12 cellular contexts compared by ENCODE assay signal in the genomic region with DNA sequence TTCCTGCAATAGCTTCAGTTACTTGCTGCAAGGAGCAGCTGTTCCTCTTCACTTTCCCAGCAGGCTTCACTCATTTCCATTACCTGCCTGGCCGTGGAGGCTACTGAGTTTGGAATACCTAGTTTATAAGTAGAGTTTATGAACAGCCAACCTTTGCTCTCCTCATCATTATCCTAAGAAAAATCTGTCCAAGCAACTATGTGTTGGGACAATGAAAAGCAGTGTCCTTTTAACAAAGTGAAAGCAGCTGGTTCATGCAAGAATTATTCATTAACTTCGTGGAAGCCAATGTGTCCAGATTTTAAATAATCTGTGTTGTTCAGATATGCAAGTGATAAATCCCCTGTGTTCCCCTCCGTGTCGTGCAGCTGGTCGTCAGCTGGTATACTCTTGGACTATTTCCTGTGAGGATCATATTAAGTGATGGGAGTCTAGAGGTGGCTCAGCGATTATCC. TPM values are rescaled to one million over a fixed set of nuclear protein-coding genes. Genes with fewer than 3 reads are reported as not detected.
A peak's percentile ranks its signal among the peaks of the same experiment; 100 is the strongest.
DNase-seq lines count a peak whose midpoint lies in the region; ATAC-seq and TF ChIP-seq lines count a peak whose summit lies in the region.
"Had no signal": no experiment of that assay in that cellular context is flagged by ENCODE, and none has a peak within 500 bp of the region (broad histone marks: within the 10 kb centered on the region; RNA-seq: fewer than 3 reads in every experiment).

No MANE protein-coding gene starts in this region.

- H3K27ac ChIP-seq in liver (ENCODE audit: low read depth in 1 of 2, low read length in 2 of 2) (no peak overlapping the region), transverse colon (peak overlapping the region in 2 of 4 donors; percentile 11 to 38), gastroesophageal sphincter (peak overlapping the region in 1 of 4 donors; percentile 1)
- H3K27ac ChIP-seq: foreskin keratinocyte had no signal

- no peaks in the 10 kb centered on the region for H3K36me3 ChIP-seq in liver (ENCODE audit: control insufficient read depth in 4 of 4, insufficient read depth in 3 of 4, low read depth in 1 of 4, low read length in 3 of 4)
- H3K36me3 ChIP-seq in transverse colon = no peaks in the 10 kb centered on the region
- H3K36me3 ChIP-seq in gastroesophageal sphincter = no peaks in the 10 kb centered on the region
- H3K36me3 ChIP-seq in HAP-1 (replicated peaks) = no peaks in the 10 kb centered on the region

- no peaks in the 10 kb centered on the region for H3K27me3 ChIP-seq in liver (ENCODE audit: control insufficient read depth in 4 of 4, insufficient read depth in 4 of 4, low read length in 3 of 4)
- no peaks in the 10 kb centered on the region for H3K27me3 ChIP-seq in transverse colon
- H3K27me3 ChIP-seq in gastroesophageal sphincter = no peaks in the 10 kb centered on the region
- H3K27me3 ChIP-seq in HAP-1 (ENCODE audit: low read depth) = no peaks in the 10 kb centered on the region
- H3K27me3 ChIP-seq: foreskin keratinocyte had no signal

- CTCF ChIA-PET in WTC11 (lab: Charles Lee) = interaction anchor here (1.1 to 1.5 kb wide), 2 partner anchors 11 to 584 kb away, joined by 3 to 5 read pairs; no protein-coding TSS in a partner anchor

- POLR2A ChIA-PET in WTC11 (lab: Charles Lee) = no interaction called here

- 24% methylated on average over 6 of the region's 6 CpGs for WGBS in liver
- WGBS in transverse colon (ENCODE audit: low coverage in 1 of 2), 2 donors = 18 to 24% methylated on average over 5 to 6 of the region's 6 CpGs
- WGBS in gastroesophageal sphincter (ENCODE audit: low coverage in 1 of 2), 2 donors = 20 to 27% methylated on average over 5 to 6 of the region's 6 CpGs

- H3K4me3 ChIP-seq in liver (ENCODE audit: low read depth in 1 of 3, low read length in 3 of 3) (no peak overlapping the region), transverse colon (peak overlapping the region in 1 of 4 donors; percentile 17), gastroesophageal sphincter (no peak overlapping the region), HAP-1 (no peak overlapping the region)

- TF ChIP-seq CTCF in WTC11 (IDR thresholded peaks at IDR 0.05) (no peak), liver (IDR thresholded peaks at IDR 0.05; ENCODE audit: low read depth, low read length, missing input control) (no peak), transverse colon (IDR thresholded peaks at IDR 0.05) (no peak), gastroesophageal sphincter (IDR thresholded peaks at IDR 0.05) (no peak)

- H3K9ac ChIP-seq in liver (ENCODE audit: low read depth in 1 of 2, low read length in 2 of 2) = no peak overlapping the region

- H3K9me3 Mint-ChIP-seq in WTC11 = peaks cover 7% of the 10 kb centered on the region; the same call in 1 of the 2 replicates
- H3K9me3 Mint-ChIP-seq: T-cell had no signal

- intact Hi-C loops in transverse colon (cut with DNase I; ENCODE audit: low total_unique reads) = no loop called here

- H3K4me3 Mint-ChIP-seq in WTC11 = no peak overlapping the region
- H3K4me3 Mint-ChIP-seq: naive thymus-derived CD8-positive, alpha-beta T cell; T-cell had no signal

- TF ChIP-seq EP300 in transverse colon (IDR thresholded peaks at IDR 0.05; ENCODE audit: low read depth) (no peak), gastroesophageal sphincter (IDR thresholded peaks at IDR 0.05) (no peak)

- TF ChIP-seq POLR2A in transverse colon (IDR thresholded peaks at IDR 0.05) = no peak
- no peak for TF ChIP-seq POLR2A in gastroesophageal sphincter (IDR thresholded peaks at IDR 0.05)

- H3K9me3 ChIP-seq in liver (ENCODE audit: control insufficient read depth in 4 of 4, low read length in 3 of 4) (no peaks in the 10 kb centered on the region), transverse colon (no peaks in the 10 kb centered on the region), gastroesophageal sphincter (no peaks in the 10 kb centered on the region), HAP-1 (no peaks in the 10 kb centered on the region)

- no peaks in the 10 kb centered on the region for H3K36me3 Mint-ChIP-seq in WTC11
- H3K36me3 Mint-ChIP-seq: T-cell had no signal

- H3K27me3 Mint-ChIP-seq in WTC11 (ENCODE audit: low read depth) = no peaks in the 10 kb centered on the region

- H3K4me1 ChIP-seq in liver (ENCODE audit: control insufficient read depth in 4 of 4, insufficient read depth in 4 of 4, low read length in 3 of 4) = peaks cover 0 to 10% (median 5%) of the 10 kb centered on the region in 4 donors
- H3K4me1 ChIP-seq in transverse colon = peaks cover 0 to 11% (median 8%) of the 10 kb centered on the region in 4 donors
- H3K4me1 ChIP-seq in gastroesophageal sphincter = peaks cover 0 to 16% (median 8%) of the 10 kb centered on the region in 3 donors
- H3K4me1 ChIP-seq in HAP-1 = no peaks in the 10 kb centered on the region
- H3K4me1 ChIP-seq: foreskin keratinocyte had no signal

- TF ChIP-seq RAD21 in liver (IDR thresholded peaks at IDR 0.05) = no peak

- H3K4me1 Mint-ChIP-seq in WTC11 = peaks cover 12% of the 10 kb centered on the region
- H3K4me1 Mint-ChIP-seq: naive thymus-derived CD8-positive, alpha-beta T cell; T-cell had no signal

- ATAC-seq in GM21786 (IDR thresholded peaks at IDR 0.05; ENCODE audit: unreplicated experiment) = peak; percentile 56
- peak; percentile 20; the same call in 1 of the 2 replicates for ATAC-seq in WTC11
- no peak for ATAC-seq in gastroesophageal sphincter
- ATAC-seq in GM21619 (IDR thresholded peaks at IDR 0.05; ENCODE audit: unreplicated experiment) = no peak
- ATAC-seq: foreskin keratinocyte; naive thymus-derived CD8-positive, alpha-beta T cell; T-cell had no signal

- H3K27ac Mint-ChIP-seq in WTC11 = no peak overlapping the region
- H3K27ac Mint-ChIP-seq: naive thymus-derived CD8-positive, alpha-beta T cell; T-cell had no signal

- in situ Hi-C loops in transverse colon (cut with MboI; ENCODE audit: low pct_ligation_motif_present in 1 of 4, low pct_unique_long_range_greater_than_20kb in 1 of 4, low sequenced_read_pairs in 3 of 4) (no loop called here), HAP-1 (cut with MboI; ENCODE audit: low sequenced_read_pairs) (no loop called here)

- DNase-seq in WTC11 (ENCODE audit: low spot score) (no peak), transverse colon (peak; percentile 15), HAP-1 (ENCODE audit: low spot score in 2 of 2) (no peak)
- DNase-seq: cortex of kidney; foreskin keratinocyte; MM.1S; naive thymus-derived CD8-positive, alpha-beta T cell; T-cell had no signal

TF ChIP-seq in WTC11, 78 proteins besides CTCF, POLR2A, EP300 and RAD21 (continues in another document):
- TF ChIP-seq ZNF121 (CRISPR knock-in tag; IDR thresholded peaks at IDR 0.05) = no peak

TF ChIP-seq in liver, 16 proteins besides CTCF, POLR2A, EP300 and RAD21 (continues in another document):
- peak; percentile 31 for TF ChIP-seq SP1 (IDR thresholded peaks at IDR 0.05)
- TF ChIP-seq HNF4G (IDR thresholded peaks at IDR 0.05) = no peak
- no peak for TF ChIP-seq JUND (IDR thresholded peaks at IDR 0.05)
- no peak for TF ChIP-seq YY1 (IDR thresholded peaks at IDR 0.05)
- TF ChIP-seq, protein P1, sequence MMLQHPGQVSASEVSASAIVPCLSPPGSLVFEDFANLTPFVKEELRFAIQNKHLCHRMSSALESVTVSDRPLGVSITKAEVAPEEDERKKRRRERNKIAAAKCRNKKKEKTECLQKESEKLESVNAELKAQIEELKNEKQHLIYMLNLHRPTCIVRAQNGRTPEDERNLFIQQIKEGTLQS (IDR thresholded peaks at IDR 0.05) = no peak
- no peak for TF ChIP-seq FOXA2 (IDR thresholded peaks at IDR 0.05)
- TF ChIP-seq RXRA (IDR thresholded peaks at IDR 0.05) = no peak
- TF ChIP-seq EGR1 (IDR thresholded peaks at IDR 0.05; ENCODE audit: low read depth in 2 of 2) = no peak
- TF ChIP-seq FOXA1 (IDR thresholded peaks at IDR 0.05) = no peak
- peak in 1 of 2 donors; percentile 5 for TF ChIP-seq HNF4A (conservative IDR thresholded peaks at IDR 0.05)
- no peak for TF ChIP-seq REST (IDR thresholded peaks at IDR 0.05)

RNA-seq across cellular contexts. Expression of gene SSR3, which starts 39.3 kb away (rescaled TPM):
- total RNA-seq in WTC11 (2021) (147 to 162 TPM (median 160 TPM) in 3 replicates), liver (100 to 1,000 TPM in 1 of 2 donors, 10 to 100 TPM in 1; 63.7 to 168 TPM), transverse colon (10 to 100 TPM; 21.7 to 68.8 (median 50.1) TPM), gastroesophageal sphincter (100 to 1,000 TPM in 3 of 4 donors, 10 to 100 TPM in 1; 99.6 to 308 (median 165) TPM)
- polyA plus RNA-seq in liver = 100 to 1,000 TPM in 1 of 2 donors, 10 to 100 TPM in 1; 80.1 to 149 TPM

Comparison
In these comparisons a context has a peak if more than half of its experiments do, and no peak if none do; other contexts are left out.
1. ATAC-seq: peak in GM21786 (single experiment) and WTC11 (single experiment); none in gastroesophageal sphincter (single experiment) and GM21619 (single experiment).